Comparison of ENCODE assay signal across 19 cellular contexts in the genomic region with DNA sequence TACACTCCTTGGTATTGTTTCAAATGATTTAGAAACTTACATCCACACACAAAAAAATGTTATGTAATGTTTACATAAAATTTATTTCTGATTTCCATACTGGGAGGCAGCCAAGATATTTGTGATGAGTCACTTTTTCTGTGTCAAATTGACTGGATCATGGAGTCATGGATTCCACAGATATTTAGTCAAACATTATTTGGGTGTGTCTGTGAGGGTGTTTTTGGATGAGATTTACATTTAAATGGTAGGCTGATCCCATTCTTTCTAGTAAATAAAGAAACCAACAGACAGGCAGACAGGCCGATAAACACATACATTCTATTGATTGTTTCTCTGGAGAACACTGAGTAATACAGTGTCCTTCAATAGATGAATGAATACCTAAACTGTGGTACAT.
DNase-seq lines count a peak whose midpoint lies in the region; ATAC-seq, FAIRE-seq and TF ChIP-seq lines count a peak whose summit lies in the region.
"Had no signal": no experiment of that assay in that cellular context is flagged by ENCODE, and none has a peak within 500 bp of the region (broad histone marks: within the 10 kb centered on the region; RNA-seq: fewer than 3 reads in every experiment).

No MANE protein-coding gene starts in this region.

- dilution Hi-C loops in keratinocyte (cut with MboI; ENCODE audit: extremely low pct_ligation_motif_present, low sequenced_read_pairs): no loop called here

- TF ChIP-seq CTCF in chondrocyte (IDR thresholded peaks at IDR 0.05): no peak
- TF ChIP-seq CTCF in keratinocyte (optimal IDR thresholded peaks at IDR 0.05 in 1 of 3, IDR thresholded peaks at IDR 0.05 in 1 of 3, conservative IDR thresholded peaks at IDR 0.05 in 1 of 3; ENCODE audit: extremely low read depth in 1 of 3, insufficient read depth in 2 of 3, low read length in 3 of 3): no peak

- TF ChIP-seq POLR2A in H54 (IDR thresholded peaks at IDR 0.05; ENCODE audit: low read depth, low read length): no peak

- H3K27ac Mint-ChIP-seq in chondrocyte (ENCODE audit: unreplicated experiment): peak overlapping the region; percentile 19
- H3K27ac Mint-ChIP-seq: activated naive CD8-positive, alpha-beta T cell treated with anti-CD3 and anti-CD28 coated beads, Interleukin-2, amount 10 ng/mL, durations not matched to agents 7 days and 5 days; stimulated activated naive CD8-positive, alpha-beta T cell treated with anti-CD3 and anti-CD28 coated beads, Interleukin-15, amount 100 ng/mL, for 72 hours had no signal

- H3K36me3 ChIP-seq in keratinocyte (ENCODE audit: control insufficient read depth in 2 of 2, extremely low read depth in 1 of 2, insufficient read depth in 2 of 2, low read length in 2 of 2): no peaks in the 10 kb centered on the region
- H3K36me3 ChIP-seq: BLaER1, SJSA1, vagina had no signal

- peaks cover 28% of the 10 kb centered on the region for H3K4me1 ChIP-seq in keratinocyte (ENCODE audit: control insufficient read depth, extremely low read depth, insufficient read depth, low read length)
- H3K4me1 ChIP-seq: BLaER1, parathyroid adenoma, vagina had no signal

- H3K9me3 ChIP-seq in keratinocyte (ENCODE audit: control insufficient read depth, low read depth, low read length): no peaks in the 10 kb centered on the region
- H3K9me3 ChIP-seq: BLaER1, SJSA1, vagina had no signal

- H3K79me2 ChIP-seq in keratinocyte (ENCODE audit: control insufficient read depth, insufficient read depth, low read length): no peaks in the 10 kb centered on the region
- H3K79me2 ChIP-seq: parathyroid adenoma had no signal

- H3K4me1 Mint-ChIP-seq in chondrocyte (ENCODE audit: low read depth): peaks cover 17% of the 10 kb centered on the region
- H3K4me1 Mint-ChIP-seq: activated naive CD8-positive, alpha-beta T cell treated with anti-CD3 and anti-CD28 coated beads, Interleukin-2, amount 10 ng/mL, durations not matched to agents 7 days and 5 days; stimulated activated naive CD8-positive, alpha-beta T cell treated with anti-CD3 and anti-CD28 coated beads, Interleukin-15, amount 100 ng/mL, for 72 hours had no signal

- H3K9ac ChIP-seq in keratinocyte (ENCODE audit: control insufficient read depth, extremely low read depth, insufficient read depth, low read length): no peak overlapping the region
- H3K9ac ChIP-seq: BLaER1, parathyroid adenoma had no signal

- no peaks in the 10 kb centered on the region for H3K36me3 Mint-ChIP-seq in chondrocyte (ENCODE audit: low read depth)
- H3K36me3 Mint-ChIP-seq: activated naive CD8-positive, alpha-beta T cell treated with anti-CD3 and anti-CD28 coated beads, Interleukin-2, amount 10 ng/mL, durations not matched to agents 7 days and 5 days had no signal

- no peaks in the 10 kb centered on the region for H3K27me3 Mint-ChIP-seq in chondrocyte (ENCODE audit: low read depth)
- H3K27me3 Mint-ChIP-seq: activated naive CD8-positive, alpha-beta T cell treated with anti-CD3 and anti-CD28 coated beads, Interleukin-2, amount 10 ng/mL, durations not matched to agents 7 days and 5 days; stimulated activated naive CD8-positive, alpha-beta T cell treated with anti-CD3 and anti-CD28 coated beads, Interleukin-15, amount 100 ng/mL, for 72 hours had no signal

- H3K9me3 Mint-ChIP-seq in chondrocyte (ENCODE audit: low read depth): peaks cover 3% of the 10 kb centered on the region
- H3K9me3 Mint-ChIP-seq: activated naive CD8-positive, alpha-beta T cell treated with anti-CD3 and anti-CD28 coated beads, Interleukin-2, amount 10 ng/mL, durations not matched to agents 7 days and 5 days; stimulated activated naive CD8-positive, alpha-beta T cell treated with anti-CD3 and anti-CD28 coated beads, Interleukin-15, amount 100 ng/mL, for 72 hours had no signal

- H3K27ac ChIP-seq in keratinocyte (ENCODE audit: control insufficient read depth, insufficient read depth, low read length): peak overlapping the region; percentile 18
- H3K27ac ChIP-seq: BLaER1, parathyroid adenoma, SJSA1, vagina had no signal

- peak overlapping the region; percentile 47 for H3K4me2 ChIP-seq in keratinocyte (ENCODE audit: control insufficient read depth, extremely low read depth, insufficient read depth, low read depth, low read length)
- H3K4me2 ChIP-seq: BLaER1 had no signal

- no peaks in the 10 kb centered on the region for H3K27me3 ChIP-seq in keratinocyte (ENCODE audit: control insufficient read depth, extremely low read depth, insufficient read depth, low read length)
- H3K27me3 ChIP-seq: BLaER1, SJSA1, vagina had no signal

- FAIRE-seq in H54 (lab: Jason Lieb, UNC) (peak; percentile 96), keratinocyte (lab: Jason Lieb, UNC) (peak; percentile 80)

- no peaks in the 10 kb centered on the region for H3K9me1 ChIP-seq in keratinocyte (ENCODE audit: control insufficient read depth, extremely low read depth, insufficient read depth, low read length)

- peak overlapping the region in 1 of 3 experiments; percentile 50 for H3K4me3 ChIP-seq in keratinocyte (ENCODE audit: control insufficient read depth in 2 of 3, extremely low read depth in 1 of 3, insufficient read depth in 2 of 3, low read depth in 1 of 3, low read length in 3 of 3)
- H3K4me3 ChIP-seq: BLaER1, SJSA1, vagina had no signal

- ATAC-seq in GM18873 (IDR thresholded peaks at IDR 0.05; ENCODE audit: low FRiP score, unreplicated experiment): no peak
- ATAC-seq: left lobe of liver; stimulated activated naive CD8-positive, alpha-beta T cell treated with anti-CD3 and anti-CD28 coated beads, Interleukin-15, amount 100 ng/mL, for 72 hours had no signal

- H3K4me3 Mint-ChIP-seq in chondrocyte (ENCODE audit: unreplicated experiment): no peak overlapping the region
- H3K4me3 Mint-ChIP-seq: activated naive CD8-positive, alpha-beta T cell treated with anti-CD3 and anti-CD28 coated beads, Interleukin-2, amount 10 ng/mL, durations not matched to agents 7 days and 5 days; stimulated activated naive CD8-positive, alpha-beta T cell treated with anti-CD3 and anti-CD28 coated beads, Interleukin-15, amount 100 ng/mL, for 72 hours had no signal

- peak overlapping the region; percentile 59 for H2AFZ ChIP-seq in keratinocyte (ENCODE audit: control insufficient read depth, low read length)
- H2AFZ ChIP-seq: parathyroid adenoma had no signal

- DNase-seq in H54 (ENCODE audit: insufficient read length, low spot score): no peak
- peak; percentile 23 for DNase-seq in NCI-H69 (lab: John Stamatoyannopoulos, UW)
- DNase-seq in chondrocyte (ENCODE audit: low spot score): no peak
- peak; percentile 26 for DNase-seq in keratinocyte (ENCODE audit: low read depth, low spot score)
- DNase-seq in activated CD4-positive, alpha-beta T cell treated with anti-CD3 and anti-CD28 coated beads, Interleukin-2, amount 50 U/mL, for 1 hour: no peak
- no peak for DNase-seq in activated CD4-positive, CD25-positive, alpha-beta regulatory T cell treated with anti-CD3 and anti-CD28 coated beads, Interleukin-2, amount 50 U/mL, for 72 hours
- DNase-seq in stimulated activated CD8-positive, alpha-beta memory T cell treated with anti-CD3 and anti-CD28 coated beads, Interleukin-4, amount 100 ng/mL, for 48 hours: no peak
- DNase-seq: activated CD4-positive, alpha-beta T cell treated with anti-CD3 and anti-CD28 coated beads, Interleukin-2, amount 50 U/mL, for 48 hours; activated naive CD8-positive, alpha-beta T cell treated with anti-CD3 and anti-CD28 coated beads, Interleukin-2, amount 10 ng/mL, durations not matched to agents 7 days and 5 days; activated T-cell treated with anti-CD3 and anti-CD28 coated beads, Interleukin-2, amount 50 U/mL, for 48 hours; hippocampal formation; NCI-H2171; stimulated activated naive CD8-positive, alpha-beta T cell treated with anti-CD3 and anti-CD28 coated beads, Interleukin-15, amount 100 ng/mL, for 72 hours had no signal

- H4K20me1 ChIP-seq in keratinocyte (ENCODE audit: control insufficient read depth, extremely low read depth, insufficient read depth, low read length): no peaks in the 10 kb centered on the region
- H4K20me1 ChIP-seq: BLaER1 had no signal

Comparison
In these comparisons a context has a peak if more than half of its experiments do, and no peak if none do; other contexts are left out.
1. DNase-seq: peak in NCI-H69 (single experiment) and keratinocyte (single experiment); none in H54 (single experiment), chondrocyte (single experiment), activated CD4-positive, alpha-beta T cell treated with anti-CD3 and anti-CD28 coated beads, Interleukin-2, amount 50 U/mL, for 1 hour (single experiment), activated CD4-positive, CD25-positive, alpha-beta regulatory T cell treated with anti-CD3 and anti-CD28 coated beads, Interleukin-2, amount 50 U/mL, for 72 hours (single experiment) and stimulated activated CD8-positive, alpha-beta memory T cell treated with anti-CD3 and anti-CD28 coated beads, Interleukin-4, amount 100 ng/mL, for 48 hours (single experiment).